1 cellular context compared by ENCODE assay signal in genomic region chr12:98503593-98504367, GRCh38.
A peak's percentile ranks its signal among the peaks of the same experiment; 100 is the strongest.
TF ChIP-seq lines count a peak whose summit lies in the region.

No MANE protein-coding gene starts in this region.

TF ChIP-seq in SK-N-SH, 30 proteins besides CTCF, POLR2A, EP300 and RAD21 (continued from another document):
- TF ChIP-seq FOXJ3 (CRISPR knock-in tag; IDR thresholded peaks at IDR 0.05) (peak; percentile 60; the same call in 1 of the 2 replicates), PBX3 (IDR thresholded peaks at IDR 0.05) (peak; percentile 2; the same call in 1 of the 2 replicates), TCF12 (IDR thresholded peaks at IDR 0.05) (no peak), RXRA (IDR thresholded peaks at IDR 0.05; ENCODE audit: borderline replicate concordance, low read depth) (peak; percentile 53; the same call in 1 of the 2 replicates), ELF1 (IDR thresholded peaks at IDR 0.05) (no peak), IRF3 (IDR thresholded peaks at IDR 0.05; ENCODE audit: low read depth, low read length) (no peak), SMC3 (IDR thresholded peaks at IDR 0.05; ENCODE audit: low read depth, low read length) (no peak), EZH2phosphoT487 (IDR thresholded peaks at IDR 0.05; ENCODE audit: borderline replicate concordance, low read depth) (no peak), GABPA (IDR thresholded peaks at IDR 0.05; ENCODE audit: low read depth) (peak; percentile 16), SIN3A (IDR thresholded peaks at IDR 0.05; ENCODE audit: borderline replicate concordance, low read depth, low read length) (peak; percentile 59; the same call in 1 of the 2 replicates), GATA2 (CRISPR knock-in tag; IDR thresholded peaks at IDR 0.05) (no peak), POLR2AphosphoS5 (IDR thresholded peaks at IDR 0.05; ENCODE audit: low read depth, low read length) (peak; percentile 57), NRF1 (IDR thresholded peaks at IDR 0.05; ENCODE audit: low read depth, low read length) (no peak), CHD2 (IDR thresholded peaks at IDR 0.05; ENCODE audit: low read length, partially characterized antibody) (peak; percentile 63), JUND (IDR thresholded peaks at IDR 0.05) (no peak), USF2 (IDR thresholded peaks at IDR 0.05; ENCODE audit: borderline replicate concordance, low read depth, low read length) (no peak), TAF1 (IDR thresholded peaks at IDR 0.05; ENCODE audit: borderline replicate concordance, low read depth, low read length) (peak; percentile 71), MEF2A (IDR thresholded peaks at IDR 0.05; ENCODE audit: borderline replicate concordance, low read depth) (no peak; the same call in 1 of the 2 replicates), USF1 (IDR thresholded peaks at IDR 0.05; ENCODE audit: borderline replicate concordance, low read depth) (no peak), NFIC (IDR thresholded peaks at IDR 0.05; ENCODE audit: borderline replicate concordance) (peak; percentile 83)
